8 cellular contexts compared by ENCODE assay signal in genomic region chr11:67316882-67317364, GRCh38. TPM values are rescaled to one million over a fixed set of nuclear protein-coding genes. Genes with fewer than 3 reads are reported as not detected.
DNase-seq lines count a peak whose midpoint lies in the region; ATAC-seq and TF ChIP-seq lines count a peak whose summit lies in the region.

No MANE protein-coding gene starts in this region.

- no peaks in the 10 kb centered on the region for H3K27me3 ChIP-seq in lower lobe of right lung (ENCODE audit: low read depth)
- H3K27me3 ChIP-seq in upper lobe of right lung, result no peaks in the 10 kb centered on the region

- H3K27ac Mint-ChIP-seq in central memory CD8-positive, alpha-beta T cell (ENCODE audit: low read depth), result peak overlapping the region; percentile 99

- TF ChIP-seq CTCF in C4-2B (conservative IDR thresholded peaks at IDR 0.05) (no peak), lower lobe of right lung (IDR thresholded peaks at IDR 0.05) (no peak), upper lobe of right lung (IDR thresholded peaks at IDR 0.05) (no peak)

- intact Hi-C loops in lower lobe of right lung (cut with DNase I), result loop anchor here (10.0 kb wide), 1 partner anchor 52 kb away; the partner anchor contains the start of gene GRK2
- intact Hi-C loops in upper lobe of right lung (cut with DNase I), result loop anchor here (5.0 kb wide), 1 partner anchor 55 kb away; no protein-coding TSS in a partner anchor

- H3K9me3 Mint-ChIP-seq in central memory CD8-positive, alpha-beta T cell, result no peaks in the 10 kb centered on the region

- H3K36me3 Mint-ChIP-seq in central memory CD8-positive, alpha-beta T cell (ENCODE audit: insufficient read depth), result peaks cover 13% of the 10 kb centered on the region

- H3K4me3 Mint-ChIP-seq in central memory CD8-positive, alpha-beta T cell, result peak overlapping the region; percentile 96

- peak overlapping the region; percentile 91 for H3K27ac ChIP-seq in C4-2B
- peak overlapping the region; percentile 96 for H3K27ac ChIP-seq in lower lobe of right lung
- peak overlapping the region; percentile 92 for H3K27ac ChIP-seq in upper lobe of right lung

- H3K9me3 ChIP-seq in lower lobe of right lung, result no peaks in the 10 kb centered on the region
- no peaks in the 10 kb centered on the region for H3K9me3 ChIP-seq in upper lobe of right lung

- H3K36me3 ChIP-seq in lower lobe of right lung, result no peaks in the 10 kb centered on the region
- no peaks in the 10 kb centered on the region for H3K36me3 ChIP-seq in upper lobe of right lung

- peaks cover 32% of the 10 kb centered on the region for H3K4me1 ChIP-seq in lower lobe of right lung
- peaks cover 17% of the 10 kb centered on the region for H3K4me1 ChIP-seq in upper lobe of right lung

- peaks cover 43% of the 10 kb centered on the region for H3K4me1 Mint-ChIP-seq in central memory CD8-positive, alpha-beta T cell

- peak; percentile 13 for ATAC-seq in GM19455 (IDR thresholded peaks at IDR 0.05; ENCODE audit: unreplicated experiment)
- ATAC-seq in central memory CD8-positive, alpha-beta T cell (replicated peaks; ENCODE audit: extremely low read depth, poor library complexity, severe bottlenecking), result no peak
- ATAC-seq in lower lobe of right lung, result peak; percentile 50 to 70
- ATAC-seq in upper lobe of right lung, result peak; percentile 58

- DNase-seq in NCI-H2029 (lab: John Stamatoyannopoulos, UW) (peak; percentile 70), lower lobe of right lung (no peak), upper lobe of right lung (no peak), GDM1 (lab: John Stamatoyannopoulos, UW) (no peak), putamen (ENCODE audit: low spot score) (no peak)
- DNase-seq in central memory CD8-positive, alpha-beta T cell (ENCODE audit: low spot score in 2 of 2), result no peak

- no peaks in the 10 kb centered on the region for H3K27me3 Mint-ChIP-seq in central memory CD8-positive, alpha-beta T cell

- H3K4me3 ChIP-seq in lower lobe of right lung (peak overlapping the region; percentile 95), upper lobe of right lung (peak overlapping the region; percentile 78)

RNA-seq across cellular contexts. Expression of gene SSH3, which starts 13.6 kb away (rescaled TPM):
- total RNA-seq in lower lobe of right lung (37.7 TPM), upper lobe of right lung (36.4 TPM)

RNA-seq across cellular contexts. Expression of gene ANKRD13D, which starts 27.8 kb away (rescaled TPM):
- total RNA-seq in lower lobe of right lung, result 66.9 TPM
- total RNA-seq in upper lobe of right lung, result 59.4 TPM

RNA-seq across cellular contexts. Expression of gene POLD4, which starts 36.4 kb away (rescaled TPM):
- total RNA-seq in lower lobe of right lung (86.6 TPM), upper lobe of right lung (69.3 TPM)

RNA-seq across cellular contexts. Expression of gene GRK2, which starts 50.6 kb away (rescaled TPM):
- total RNA-seq in lower lobe of right lung (101 TPM), upper lobe of right lung (98.4 TPM)

RNA-seq across cellular contexts. Expression of gene CLCF1, which starts 56.5 kb away (rescaled TPM):
- total RNA-seq in lower lobe of right lung (3.7 TPM), upper lobe of right lung (4.0 TPM)
